ENCODE assay signal across 7 cellular contexts in genomic region chr19:37902668-37903067, GRCh38. TPM values are rescaled to one million over a fixed set of nuclear protein-coding genes. Genes with fewer than 3 reads are reported as not detected.
A peak's percentile ranks its signal among the peaks of the same experiment; 100 is the strongest.
DNase-seq lines count a peak whose midpoint lies in the region; ATAC-seq and TF ChIP-seq lines count a peak whose summit lies in the region.

No MANE protein-coding gene starts in this region.

- ATAC-seq in activated naive CD4-positive, alpha-beta T cell treated with anti-CD3 and anti-CD28 coated beads, Interleukin-2, amount 50 U/mL, for 72 hours = peak; percentile 33 to 58

- H3K36me3 ChIP-seq in cardiac muscle cell (no peaks in the 10 kb centered on the region), prostate gland (no peaks in the 10 kb centered on the region), vagina (no peaks in the 10 kb centered on the region)

- in situ Hi-C loops in GM13976 (cut with MboI; ENCODE audit: low sequenced_read_pairs, unreplicated experiment) = loop anchor here (10.0 kb wide), 1 partner anchor 332 kb away; no protein-coding TSS in a partner anchor

- peak overlapping the region; percentile 55 for H3K27ac ChIP-seq in cardiac muscle cell
- H3K27ac ChIP-seq in prostate gland = no peak overlapping the region
- H3K27ac ChIP-seq in vagina = no peak overlapping the region

- TF ChIP-seq POLR2A in prostate gland (IDR thresholded peaks at IDR 0.05) (no peak), vagina (IDR thresholded peaks at IDR 0.05) (no peak)

- H3K4me3 ChIP-seq in cardiac muscle cell (no peak overlapping the region), prostate gland (no peak overlapping the region), vagina (no peak overlapping the region)

- no peak overlapping the region for H3K27ac Mint-ChIP-seq in activated naive CD4-positive, alpha-beta T cell treated with anti-CD3 and anti-CD28 coated beads, Interleukin-2, amount 50 U/mL, for 72 hours

- TF ChIP-seq CTCF in GM13976 (IDR thresholded peaks at IDR 0.05; ENCODE audit: borderline replicate concordance, control extremely low read depth, extremely low read depth, insufficient read depth, missing control alignments) = peak; percentile 78
- peak; percentile 80 for TF ChIP-seq CTCF in cardiac muscle cell (IDR thresholded peaks at IDR 0.05; ENCODE audit: low read depth, low read length)
- peak in 3 of 4 experiments; percentile 77 to 87 (median 79) for TF ChIP-seq CTCF in prostate gland (IDR thresholded peaks at IDR 0.05)
- peak; percentile 42 to 52 (median 49) for TF ChIP-seq CTCF in vagina (IDR thresholded peaks at IDR 0.05)

- intact Hi-C loops in prostate gland (cut with DNase I) = loop anchor here (5.0 to 10.0 kb wide), 3 partner anchors 192 to 432 kb away; partner anchors contain the start of genes CATSPERG and DPF1
- intact Hi-C loops in vagina (cut with DNase I) = loop anchor here (10.0 kb wide), 1 partner anchor 322 kb away; the partner anchor contains the start of gene DPF1

- DNase-seq in GM13976 (ENCODE audit: low spot score) = peak; percentile 80
- peak; percentile 85 for DNase-seq in NCI-H1105 (lab: John Stamatoyannopoulos, UW)
- DNase-seq in SKM-1 (lab: John Stamatoyannopoulos, UW; ENCODE audit: unreplicated experiment) = peak; percentile 47
- peak; percentile 74 to 90 for DNase-seq in activated naive CD4-positive, alpha-beta T cell treated with anti-CD3 and anti-CD28 coated beads, Interleukin-2, amount 50 U/mL, for 72 hours (ENCODE audit: low spot score in 2 of 2)
- DNase-seq in cardiac muscle cell (ENCODE audit: low read depth in 1 of 2, low spot score in 1 of 2) = peak; percentile 81 to 95
- DNase-seq in prostate gland (ENCODE audit: low spot score) = peak; percentile 84
- no peak for DNase-seq in vagina (ENCODE audit: extremely low spot score in 2 of 2)

- H3K36me3 Mint-ChIP-seq in activated naive CD4-positive, alpha-beta T cell treated with anti-CD3 and anti-CD28 coated beads, Interleukin-2, amount 50 U/mL, for 72 hours = peaks cover 0 to 5% of the 10 kb centered on the region in 2 donors

- peaks cover 9% of the 10 kb centered on the region for H3K4me1 ChIP-seq in cardiac muscle cell (ENCODE audit: low read depth)
- peaks cover under 1% of the 10 kb centered on the region for H3K4me1 ChIP-seq in prostate gland (replicated peaks)
- H3K4me1 ChIP-seq in vagina = peaks cover 2% of the 10 kb centered on the region

- H3K9me3 Mint-ChIP-seq in activated naive CD4-positive, alpha-beta T cell treated with anti-CD3 and anti-CD28 coated beads, Interleukin-2, amount 50 U/mL, for 72 hours = no peaks in the 10 kb centered on the region

- 0% methylated on average over 4 of the region's 4 CpGs for WGBS in prostate gland

- no peaks in the 10 kb centered on the region for H3K9me3 ChIP-seq in cardiac muscle cell (ENCODE audit: low read depth)
- no peaks in the 10 kb centered on the region for H3K9me3 ChIP-seq in prostate gland
- H3K9me3 ChIP-seq in vagina = no peaks in the 10 kb centered on the region

- no peaks in the 10 kb centered on the region for H3K27me3 ChIP-seq in cardiac muscle cell
- H3K27me3 ChIP-seq in prostate gland (replicated peaks; ENCODE audit: insufficient read depth) = no peaks in the 10 kb centered on the region
- H3K27me3 ChIP-seq in vagina = no peaks in the 10 kb centered on the region

RNA-seq across cellular contexts. Expression of gene WDR87, which starts 3.7 kb away (rescaled TPM):
- not detected for total RNA-seq in activated naive CD4-positive, alpha-beta T cell treated with anti-CD3 and anti-CD28 coated beads, Interleukin-2, amount 50 U/mL, for 72 hours
- not detected in 2 replicates for total RNA-seq in cardiac muscle cell
- 0.17 TPM in 1 of 2 replicates, not detected in the other for polyA plus RNA-seq in cardiac muscle cell
- 1 to 10 TPM in 1 of 2 donors, not detected in 1; 2.0 TPM for total RNA-seq in prostate gland
- total RNA-seq in vagina = not detected

RNA-seq across cellular contexts. Expression of gene SIPA1L3, which starts 4.3 kb away (rescaled TPM):
- 10 to 100 TPM; 10.9 to 20.5 TPM for total RNA-seq in activated naive CD4-positive, alpha-beta T cell treated with anti-CD3 and anti-CD28 coated beads, Interleukin-2, amount 50 U/mL, for 72 hours
- 16.4 and 30.3 TPM in 2 replicates for total RNA-seq in cardiac muscle cell
- 9.3 and 18.4 TPM in 2 replicates for polyA plus RNA-seq in cardiac muscle cell
- total RNA-seq in prostate gland = 10 to 100 TPM; 48.8 to 63.5 TPM
- 13.0 TPM for total RNA-seq in vagina

Comparison
In these comparisons a context has a peak if more than half of its experiments do, and no peak if none do; other contexts are left out.
1. DNase-seq: peak in GM13976 (single experiment), NCI-H1105 (single experiment), SKM-1 (single experiment), activated naive CD4-positive, alpha-beta T cell treated with anti-CD3 and anti-CD28 coated beads, Interleukin-2, amount 50 U/mL, for 72 hours (2 of 2), cardiac muscle cell (2 of 2) and prostate gland (single experiment); none in vagina (0 of 2).
2. Peak in every context shown above with its lines, with median percentiles within 50 percentile points of each other: CTCF ChIP-seq.